9 cellular contexts compared by ENCODE assay signal in genomic region chr1:157403203-157403602, GRCh38.
A peak's percentile ranks its signal among the peaks of the same experiment; 100 is the strongest.
DNase-seq lines count a peak whose midpoint lies in the region; ATAC-seq, FAIRE-seq and TF ChIP-seq lines count a peak whose summit lies in the region.
"Had no signal": no experiment of that assay in that cellular context is flagged by ENCODE, and none has a peak within 500 bp of the region (broad histone marks: within the 10 kb centered on the region; RNA-seq: fewer than 3 reads in every experiment).

No MANE protein-coding gene starts in this region.

- peak; percentile 69 for ATAC-seq in GM21737 (IDR thresholded peaks at IDR 0.05; ENCODE audit: unreplicated experiment)
- no peak for ATAC-seq in CD4-positive, alpha-beta T cell (ENCODE audit: poor library complexity)
- ATAC-seq in activated CD8-positive, alpha-beta T cell treated with anti-CD3 and anti-CD28 coated beads for 36 hours = no peak

- no peak overlapping the region for H3K27ac ChIP-seq in endothelial cell of umbilical vein (ENCODE audit: insufficient read depth, low read depth, low read length)
- H3K27ac ChIP-seq in CD4-positive, alpha-beta T cell (ENCODE audit: low read depth, low read length) = no peak overlapping the region
- H3K27ac ChIP-seq: right lobe of liver had no signal

- H3K27me3 ChIP-seq in MG63 = no peaks in the 10 kb centered on the region
- H3K27me3 ChIP-seq in endothelial cell of umbilical vein (ENCODE audit: control insufficient read depth in 2 of 2, insufficient read depth in 2 of 2, low read length in 2 of 2) = no peaks in the 10 kb centered on the region
- H3K27me3 ChIP-seq in CD4-positive, alpha-beta T cell (ENCODE audit: control insufficient read depth, insufficient read depth, low read length) = peaks cover 9% of the 10 kb centered on the region
- H3K27me3 ChIP-seq: right lobe of liver had no signal

- H3K27me3 Mint-ChIP-seq in CD4-positive, alpha-beta T cell = peaks cover 47% of the 10 kb centered on the region
- peaks cover 23% of the 10 kb centered on the region for H3K27me3 Mint-ChIP-seq in activated CD8-positive, alpha-beta T cell treated with anti-CD3 and anti-CD28 coated beads for 36 hours

- H3K27ac Mint-ChIP-seq in CD4-positive, alpha-beta T cell = no peak overlapping the region
- no peak overlapping the region for H3K27ac Mint-ChIP-seq in activated CD8-positive, alpha-beta T cell treated with anti-CD3 and anti-CD28 coated beads for 36 hours

- H4K20me1 ChIP-seq in endothelial cell of umbilical vein (replicated peaks; ENCODE audit: control insufficient read depth, extremely low read depth, insufficient read depth, low read length) = no peaks in the 10 kb centered on the region

- H3K4me2 ChIP-seq in endothelial cell of umbilical vein (ENCODE audit: insufficient read depth, low read length) = peak overlapping the region; percentile 2

- no peaks in the 10 kb centered on the region for H3K9me3 ChIP-seq in MG63
- H3K9me3 ChIP-seq in endothelial cell of umbilical vein (replicated peaks; ENCODE audit: control insufficient read depth, insufficient read depth, low read length) = no peaks in the 10 kb centered on the region
- H3K9me3 ChIP-seq in CD4-positive, alpha-beta T cell (ENCODE audit: control insufficient read depth, low read length) = no peaks in the 10 kb centered on the region
- H3K9me3 ChIP-seq: right lobe of liver had no signal

- H3K9me1 ChIP-seq in endothelial cell of umbilical vein (replicated peaks; ENCODE audit: control insufficient read depth, extremely low read depth, insufficient read depth, low read length) = no peaks in the 10 kb centered on the region

- intact Hi-C loops in endothelial cell of umbilical vein (cut with micrococcal nuclease) = no loop called here
- intact Hi-C loops in CD4-positive, alpha-beta T cell (cut with DNase I, micrococcal nuclease) = no loop called here
- intact Hi-C loops in activated CD8-positive, alpha-beta T cell treated with anti-CD3 and anti-CD28 coated beads for 36 hours (cut with micrococcal nuclease) = no loop called here

- FAIRE-seq in endothelial cell of umbilical vein (lab: Jason Lieb, UNC) = peak; percentile 82

- H3K4me1 Mint-ChIP-seq in CD4-positive, alpha-beta T cell (ENCODE audit: low read depth) = no peaks in the 10 kb centered on the region
- H3K4me1 Mint-ChIP-seq in activated CD8-positive, alpha-beta T cell treated with anti-CD3 and anti-CD28 coated beads for 36 hours (ENCODE audit: low read depth) = no peaks in the 10 kb centered on the region

- CTCF ChIA-PET in endothelial cell of umbilical vein (lab: Charles Lee) = interaction anchor here (0.9 to 1.5 kb wide), 2 partner anchors 13 to 26 kb away, joined by 3 to 8 read pairs; no protein-coding TSS in a partner anchor
- CTCF ChIA-PET in CD4-positive, alpha-beta T cell (lab: Charles Lee) = no interaction called here
- CTCF ChIA-PET in activated CD8-positive, alpha-beta T cell treated with anti-CD3 and anti-CD28 coated beads for 36 hours (lab: Charles Lee) = interaction anchor here (1.8 kb wide), 1 partner anchor 32 kb away, joined by 3 read pairs; no protein-coding TSS in a partner anchor

- DNase-seq in GM12864 (ENCODE audit: low read depth) (peak; percentile 40), MG63 (peak; percentile 30), endothelial cell of umbilical vein (ENCODE audit: low read depth, low spot score) (no peak)
- no peak for DNase-seq in CD4-positive, alpha-beta T cell
- no peak for DNase-seq in activated CD8-positive, alpha-beta memory T cell treated with anti-CD3 and anti-CD28 coated beads, Interleukin-2, amount 50 U/mL, for 48 hours
- DNase-seq in activated CD8-positive, alpha-beta T cell treated with anti-CD3 and anti-CD28 coated beads for 36 hours = no peak
- no peak for DNase-seq in activated CD4-positive, alpha-beta T cell treated with anti-CD3 and anti-CD28 coated beads, Interleukin-2, amount 50 U/mL, for 48 hours
- DNase-seq: right lobe of liver had no signal

- peak overlapping the region; percentile 90 for H2AFZ ChIP-seq in endothelial cell of umbilical vein (ENCODE audit: low read depth, low read length)

- H3K4me1 ChIP-seq in endothelial cell of umbilical vein (ENCODE audit: control insufficient read depth, extremely low read depth, insufficient read depth, low read length) = peaks cover 11% of the 10 kb centered on the region
- H3K4me1 ChIP-seq: right lobe of liver had no signal

- no peaks in the 10 kb centered on the region for H3K36me3 Mint-ChIP-seq in CD4-positive, alpha-beta T cell (ENCODE audit: low read depth)
- H3K36me3 Mint-ChIP-seq in activated CD8-positive, alpha-beta T cell treated with anti-CD3 and anti-CD28 coated beads for 36 hours (ENCODE audit: low read depth) = no peaks in the 10 kb centered on the region

- BruUV-seq in endothelial cell of umbilical vein (replicated peaks; lab: Mats Ljungman, UMichigan) = no TSS peak

- POLR2A ChIA-PET in endothelial cell of umbilical vein (lab: Charles Lee) = no interaction called here
- POLR2A ChIA-PET in CD4-positive, alpha-beta T cell (lab: Charles Lee) = no interaction called here
- POLR2A ChIA-PET in activated CD8-positive, alpha-beta T cell treated with anti-CD3 and anti-CD28 coated beads for 36 hours (lab: Charles Lee) = no interaction called here

- no peak overlapping the region for H3K4me3 Mint-ChIP-seq in CD4-positive, alpha-beta T cell
- H3K4me3 Mint-ChIP-seq in activated CD8-positive, alpha-beta T cell treated with anti-CD3 and anti-CD28 coated beads for 36 hours = no peak overlapping the region

- H3K9ac ChIP-seq in endothelial cell of umbilical vein (replicated peaks; ENCODE audit: extremely low read depth, insufficient read depth, low read length) = no peak overlapping the region

- H3K36me3 ChIP-seq in MG63 (no peaks in the 10 kb centered on the region), endothelial cell of umbilical vein (ENCODE audit: control insufficient read depth in 2 of 2, extremely low read depth in 1 of 2, insufficient read depth in 2 of 2, low read length in 2 of 2) (no peaks in the 10 kb centered on the region)
- H3K36me3 ChIP-seq: right lobe of liver had no signal

- TF ChIP-seq CTCF in GM12864 (IDR thresholded peaks at IDR 0.05; ENCODE audit: low read depth, low read length, missing control alignments) (no peak), endothelial cell of umbilical vein (IDR thresholded peaks at IDR 0.05; ENCODE audit: extremely low read depth in 1 of 2, insufficient read depth in 1 of 2, low read depth in 1 of 2, low read length in 2 of 2) (no peak)
- TF ChIP-seq CTCF in CD4-positive, alpha-beta T cell (IDR thresholded peaks at IDR 0.05) = no peak
- no peak for TF ChIP-seq CTCF in activated CD8-positive, alpha-beta T cell treated with anti-CD3 and anti-CD28 coated beads for 36 hours (IDR thresholded peaks at IDR 0.05)

- dilution Hi-C loops in endothelial cell of umbilical vein (cut with MboI; ENCODE audit: extremely low pct_ligation_motif_present, low sequenced_read_pairs) = no loop called here

- no peaks in the 10 kb centered on the region for H3K9me3 Mint-ChIP-seq in CD4-positive, alpha-beta T cell
- H3K9me3 Mint-ChIP-seq in activated CD8-positive, alpha-beta T cell treated with anti-CD3 and anti-CD28 coated beads for 36 hours = no peaks in the 10 kb centered on the region

- H3K79me2 ChIP-seq in endothelial cell of umbilical vein (ENCODE audit: control insufficient read depth, insufficient read depth, low read length) = no peaks in the 10 kb centered on the region

- TF ChIP-seq POLR2A in endothelial cell of umbilical vein (IDR thresholded peaks at IDR 0.05; ENCODE audit: low read depth, low read length) = no peak

- H3K4me3 ChIP-seq in GM12864 (ENCODE audit: low read depth, low read length) (no peak overlapping the region), MG63 (no peak overlapping the region), endothelial cell of umbilical vein (replicated peaks in 1 of 3; ENCODE audit: insufficient read depth in 1 of 3, low read depth in 1 of 3, low read length in 3 of 3) (no peak overlapping the region)
- H3K4me3 ChIP-seq: right lobe of liver had no signal

TF ChIP-seq in endothelial cell of umbilical vein, 7 proteins besides CTCF, POLR2A, EP300 and RAD21:
- TF ChIP-seq FOS (IDR thresholded peaks at IDR 0.05; ENCODE audit: borderline replicate concordance, insufficient read depth, low read length) (no peak), EZH2 (IDR thresholded peaks at IDR 0.05; ENCODE audit: borderline replicate concordance, low read depth, low read length, severe bottlenecking) (no peak), MYC (IDR thresholded peaks at IDR 0.05; ENCODE audit: low read depth, low read length) (no peak), JUN (IDR thresholded peaks at IDR 0.05; ENCODE audit: borderline replicate concordance, insufficient read depth, insufficient read length, low read depth) (no peak), MAX (IDR thresholded peaks at IDR 0.05; ENCODE audit: insufficient read depth, insufficient read length) (no peak), GATA2 (IDR thresholded peaks at IDR 0.05; ENCODE audit: insufficient read depth, insufficient read length, low read depth, low read length) (no peak), POLR2AphosphoS5 (IDR thresholded peaks at IDR 0.05; ENCODE audit: insufficient read depth, low read depth, low read length) (no peak)

Comparison
In these comparisons a context has a peak if more than half of its experiments do, and no peak if none do; other contexts are left out.
1. DNase-seq: peak in GM12864 (single experiment) and MG63 (single experiment); none in endothelial cell of umbilical vein (single experiment), CD4-positive, alpha-beta T cell (0 of 10), activated CD8-positive, alpha-beta memory T cell treated with anti-CD3 and anti-CD28 coated beads, Interleukin-2, amount 50 U/mL, for 48 hours (single experiment), activated CD8-positive, alpha-beta T cell treated with anti-CD3 and anti-CD28 coated beads for 36 hours (single experiment) and activated CD4-positive, alpha-beta T cell treated with anti-CD3 and anti-CD28 coated beads, Interleukin-2, amount 50 U/mL, for 48 hours (0 of 2).